In genomic region chr1:17403081-17403480, GRCh38 we compare ENCODE assay signal across 20 cellular contexts. TPM values are rescaled to one million over a fixed set of nuclear protein-coding genes. Genes with fewer than 3 reads are reported as not detected.
DNase-seq lines count a peak whose midpoint lies in the region; ATAC-seq and TF ChIP-seq lines count a peak whose summit lies in the region.
"Had no signal": no experiment of that assay in that cellular context is flagged by ENCODE, and none has a peak within 500 bp of the region (broad histone marks: within the 10 kb centered on the region; RNA-seq: fewer than 3 reads in every experiment).

No MANE protein-coding gene starts in this region.

- H3K4me3 Mint-ChIP-seq in MCF 10A (ENCODE audit: unreplicated experiment) (no peak overlapping the region), chondrocyte (ENCODE audit: unreplicated experiment) (no peak overlapping the region), endothelial cell (ENCODE audit: unreplicated experiment) (no peak overlapping the region)
- H3K4me3 Mint-ChIP-seq: T-helper 2 cell treated with Interferon-gamma antibody and Interleukin-4, amounts not matched to agents 5 μg/mL and 100 μg/mL, for 36 hours had no signal

- intact Hi-C loops in MCF 10A (cut with micrococcal nuclease) = loop anchor here (10.0 kb wide), 1 partner anchor 128 kb away; no protein-coding TSS in a partner anchor

- H3F3A ChIP-seq in GM23248 (ENCODE audit: insufficient read depth) = no peaks in the 10 kb centered on the region

- no TSS peak for BruUV-seq in MCF 10A (replicated peaks; lab: Mats Ljungman, UMichigan)

- CTCF ChIA-PET in MCF 10A (lab: Yijun Ruan, JAX) = interaction anchor here (0.9 to 2.0 kb wide), 4 partner anchors 16 to 451 kb away, joined by 3 to 12 read pairs (median 4); no protein-coding TSS in a partner anchor

- H3K27me3 ChIP-seq in GM23248 (replicated peaks; ENCODE audit: insufficient read depth) = no peaks in the 10 kb centered on the region
- no peaks in the 10 kb centered on the region for H3K27me3 ChIP-seq in foreskin keratinocyte
- H3K27me3 ChIP-seq: SJSA1 had no signal

- 45 to 53% methylated on average over 3 of the region's 3 CpGs for WGBS in GM23248 (ENCODE audit: low coverage in 1 of 2, low lambda C conversion rate in 2 of 2, missing lambda C conversion rate in 2 of 2), 2 experiments

- no peak overlapping the region for H3K9ac ChIP-seq in GM23248

- no peaks in the 10 kb centered on the region for H3K9me2 ChIP-seq in GM23248 (ENCODE audit: insufficient read depth)

- H2AFZ ChIP-seq in GM23248 = no peak overlapping the region

- no peaks in the 10 kb centered on the region; the same call in 1 of the 2 replicates for H3K36me3 ChIP-seq in GM23248 (ENCODE audit: low read depth)

- no peak overlapping the region for H3K27ac Mint-ChIP-seq in MCF 10A (ENCODE audit: low read depth, unreplicated experiment)
- no peak overlapping the region for H3K27ac Mint-ChIP-seq in chondrocyte (ENCODE audit: unreplicated experiment)
- no peak overlapping the region for H3K27ac Mint-ChIP-seq in endothelial cell (ENCODE audit: unreplicated experiment)
- H3K27ac Mint-ChIP-seq: T-helper 2 cell treated with Interferon-gamma antibody and Interleukin-4, amounts not matched to agents 5 μg/mL and 100 μg/mL, for 36 hours had no signal

- H3K27ac ChIP-seq in GM23248 = no peak overlapping the region
- H3K27ac ChIP-seq in foreskin keratinocyte = no peak overlapping the region
- H3K27ac ChIP-seq: SJSA1 had no signal

- in situ Hi-C loops in GM23248 (cut with MboI) = no loop called here

- no peaks in the 10 kb centered on the region for H4K20me1 ChIP-seq in GM23248 (ENCODE audit: insufficient read depth)

- H3K27me3 Mint-ChIP-seq in MCF 10A (ENCODE audit: insufficient read depth, unreplicated experiment) (no peaks in the 10 kb centered on the region), chondrocyte (ENCODE audit: low read depth) (no peaks in the 10 kb centered on the region), endothelial cell (ENCODE audit: unreplicated experiment) (peaks cover 2% of the 10 kb centered on the region)

- POLR2A ChIA-PET in MCF 10A (lab: Yijun Ruan, JAX) = interaction anchor here (0.7 to 1.2 kb wide), 8 partner anchors 15 to 1006 kb away, joined by 3 to 4 read pairs (median 3); no protein-coding TSS in a partner anchor

- DNase-seq in GM23248 = peak; percentile 12
- DNase-seq in LNCaP clone FGC (ENCODE audit: low read depth) = peak; percentile 18
- DNase-seq in MCF 10A (ENCODE audit: unreplicated experiment) = peak; percentile 82
- DNase-seq in foreskin keratinocyte = peak; percentile 37 to 70
- no peak for DNase-seq in chondrocyte (ENCODE audit: low spot score)
- no peak for DNase-seq in endothelial cell (ENCODE audit: low spot score)
- DNase-seq in AG08395 (ENCODE audit: low spot score) = no peak
- DNase-seq in midbrain (lab: John Stamatoyannopoulos, UW) = no peak
- DNase-seq: ACHN, Calu3, DMS53, IMR-90, Karpas-422, NCI-H1417, NCI-H2029, NCI-H510A, NCI-H82, SW 1271 had no signal

- H3K9me3 Mint-ChIP-seq in MCF 10A (ENCODE audit: unreplicated experiment) (no peaks in the 10 kb centered on the region), chondrocyte (ENCODE audit: low read depth) (no peaks in the 10 kb centered on the region), endothelial cell (ENCODE audit: unreplicated experiment) (no peaks in the 10 kb centered on the region)
- H3K9me3 Mint-ChIP-seq: T-helper 2 cell treated with Interferon-gamma antibody and Interleukin-4, amounts not matched to agents 5 μg/mL and 100 μg/mL, for 36 hours had no signal

- peak; percentile 64 for ATAC-seq in foreskin keratinocyte

- H3K9me3 ChIP-seq in GM23248 (ENCODE audit: low read depth) = no peaks in the 10 kb centered on the region
- H3K9me3 ChIP-seq: SJSA1 had no signal

- TF ChIP-seq CTCF in LNCaP clone FGC (IDR thresholded peaks at IDR 0.05; ENCODE audit: control insufficient read depth, extremely low read depth, insufficient read depth) = no peak
- TF ChIP-seq CTCF in MCF 10A (IDR thresholded peaks at IDR 0.05; ENCODE audit: unreplicated experiment) = no peak
- no peak for TF ChIP-seq CTCF in foreskin keratinocyte (conservative IDR thresholded peaks at IDR 0.05)
- no peak for TF ChIP-seq CTCF in chondrocyte (IDR thresholded peaks at IDR 0.05)
- no peak for TF ChIP-seq CTCF in endothelial cell (IDR thresholded peaks at IDR 0.05; ENCODE audit: unreplicated experiment)

- H3K36me3 Mint-ChIP-seq in MCF 10A (ENCODE audit: insufficient read depth, unreplicated experiment) (peaks cover 20% of the 10 kb centered on the region), chondrocyte (ENCODE audit: low read depth) (peaks cover 9% of the 10 kb centered on the region), endothelial cell (ENCODE audit: low read depth, unreplicated experiment) (peaks cover 3% of the 10 kb centered on the region)

- peaks cover 10% of the 10 kb centered on the region for H3K4me1 Mint-ChIP-seq in MCF 10A (ENCODE audit: insufficient read depth, unreplicated experiment)
- no peaks in the 10 kb centered on the region for H3K4me1 Mint-ChIP-seq in chondrocyte (ENCODE audit: low read depth)
- H3K4me1 Mint-ChIP-seq in endothelial cell (ENCODE audit: unreplicated experiment) = no peaks in the 10 kb centered on the region

- no peak overlapping the region for H3K4me2 ChIP-seq in GM23248 (ENCODE audit: unreplicated experiment)

- no peak overlapping the region for H3K4me3 ChIP-seq in GM23248
- H3K4me3 ChIP-seq in LNCaP clone FGC (ENCODE audit: low read depth, low read length) = no peak overlapping the region
- H3K4me3 ChIP-seq: SJSA1 had no signal

- no peaks in the 10 kb centered on the region for H3K79me2 ChIP-seq in GM23248 (ENCODE audit: insufficient read depth)

- H3K4me1 ChIP-seq in GM23248 (ENCODE audit: insufficient read depth) = no peaks in the 10 kb centered on the region
- H3K4me1 ChIP-seq in foreskin keratinocyte = peaks cover 8% of the 10 kb centered on the region

RNA-seq across cellular contexts. Expression of gene PADI6, which starts 31.1 kb away (rescaled TPM):
- not detected in 2 replicates for total RNA-seq in GM23248 (2014; rRNA removed; shearing (Covaris generic))
- not detected in 2 replicates for polyA plus RNA-seq in GM23248 (2016; fragmentation: Nextera tagmentation; extraction: Ambion mirVana)
- total RNA-seq in MCF 10A (2022) = not detected in 2 replicates
- total RNA-seq in foreskin keratinocyte = not detected in 2 replicates
- not detected in 2 replicates for polyA plus RNA-seq in foreskin keratinocyte
- total RNA-seq in chondrocyte = not detected in 3 replicates
- total RNA-seq in endothelial cell (ENCODE audit: unreplicated experiment) = not detected
- total RNA-seq: Calu3, IMR-90, SJSA1 had no signal
- polyA plus RNA-seq: IMR-90 had no signal

RNA-seq across cellular contexts. Expression of gene RCC2, which starts 36.4 kb away (rescaled TPM):
- 34.4 and 38.3 TPM in 2 replicates for total RNA-seq in GM23248 (2014; rRNA removed; shearing (Covaris generic))
- polyA plus RNA-seq in GM23248 (2016; fragmentation: Nextera tagmentation; extraction: Ambion mirVana) (10.9 and 11.3 TPM in 2 replicates), foreskin keratinocyte (75.1 and 78.4 TPM in 2 replicates)
- total RNA-seq in MCF 10A (2022) (89.1 and 107 TPM in 2 replicates), foreskin keratinocyte (115 and 118 TPM in 2 replicates), chondrocyte (88.6 to 90.0 TPM (median 88.7 TPM) in 3 replicates), endothelial cell (ENCODE audit: unreplicated experiment) (180 TPM)

Comparison
In these comparisons a context has a peak if more than half of its experiments do, and no peak if none do; other contexts are left out.
1. DNase-seq: peak in GM23248 (single experiment), LNCaP clone FGC (single experiment), MCF 10A (single experiment) and foreskin keratinocyte (2 of 2); none in chondrocyte (single experiment), endothelial cell (single experiment), AG08395 (single experiment) and midbrain (single experiment).